Comparison of ENCODE assay signal across 11 cellular contexts in genomic region chr9:113558632-113559502, GRCh38.
DNase-seq lines count a peak whose midpoint lies in the region; ATAC-seq and TF ChIP-seq lines count a peak whose summit lies in the region.
"Had no signal": no experiment of that assay in that cellular context is flagged by ENCODE, and none has a peak within 500 bp of the region (broad histone marks: within the 10 kb centered on the region; RNA-seq: fewer than 3 reads in every experiment).

No MANE protein-coding gene starts in this region.

- H3K27me3 ChIP-seq in adipocyte (replicated peaks; ENCODE audit: control insufficient read depth, insufficient read depth, low read length), result no peaks in the 10 kb centered on the region
- no peaks in the 10 kb centered on the region for H3K27me3 ChIP-seq in heart left ventricle

- no peaks in the 10 kb centered on the region for H3K36me3 ChIP-seq in adipocyte (ENCODE audit: control insufficient read depth, insufficient read depth, low read length, severe bottlenecking)
- H3K36me3 ChIP-seq in heart left ventricle, result peaks cover 0 to 4% (median 0%) of the 10 kb centered on the region in 9 donors

- WGBS in heart left ventricle, 4 donors, result 7 to 45% (median 12%) methylated on average over 2 to 7 of the region's 7 CpGs

- intact Hi-C loops in heart left ventricle (cut with DNase I), result no loop called here

- no peak overlapping the region for H3K4me3 ChIP-seq in adipocyte (ENCODE audit: low read length)
- no peak overlapping the region for H3K4me3 ChIP-seq in heart left ventricle
- H3K4me3 ChIP-seq: skin epidermis had no signal

- peaks cover 34% of the 10 kb centered on the region for H3K4me1 ChIP-seq in adipocyte (ENCODE audit: control insufficient read depth, insufficient read depth, low read length)
- H3K4me1 ChIP-seq in heart left ventricle, result peaks cover 5 to 60% (median 46%) of the 10 kb centered on the region in 12 donors

- peak overlapping the region; percentile 67 to 95 (median 78) for H3K27ac ChIP-seq in heart left ventricle
- H3K27ac ChIP-seq: skin epidermis had no signal

- no peak for TF ChIP-seq CTCF in heart left ventricle (IDR thresholded peaks at IDR 0.05)

- H3K9ac ChIP-seq in adipocyte (ENCODE audit: low read length), result no peak overlapping the region

- ATAC-seq in heart left ventricle (peak; percentile 96 to 98 (median 97)), HG02970 (IDR thresholded peaks at IDR 0.05; ENCODE audit: low FRiP score, unreplicated experiment) (no peak), GM21360 (IDR thresholded peaks at IDR 0.05; ENCODE audit: unreplicated experiment) (no peak)

- TF ChIP-seq POLR2A in heart left ventricle (IDR thresholded peaks at IDR 0.05), result no peak

- H3K9me3 ChIP-seq in adipocyte (ENCODE audit: control insufficient read depth, low read length) (no peaks in the 10 kb centered on the region), heart left ventricle (no peaks in the 10 kb centered on the region)

- DNase-seq in ELR (ENCODE audit: low read depth), result peak; percentile 30
- DNase-seq in adipocyte (ENCODE audit: low read depth), result peak; percentile 69
- peak; percentile 88 to 97 (median 90) for DNase-seq in heart left ventricle
- peak; percentile 88 for DNase-seq in renal cortical epithelial cell (ENCODE audit: low read depth)
- DNase-seq in SW 1271 (lab: John Stamatoyannopoulos, UW), result no peak
- DNase-seq in Kasumi-1 (lab: John Stamatoyannopoulos, UW), result no peak
- DNase-seq: activated B cell treated with CpG ODN at 0.5 μM for 24 hours; effector CD8-positive, alpha-beta T cell had no signal

Comparison
In these comparisons a context has a peak if more than half of its experiments do, and no peak if none do; other contexts are left out.
1. DNase-seq: peak in ELR (single experiment), adipocyte (single experiment), heart left ventricle (5 of 5) and renal cortical epithelial cell (single experiment); none in SW 1271 (0 of 2) and Kasumi-1 (0 of 2).
2. ATAC-seq: peak in heart left ventricle (4 of 4); none in HG02970 (single experiment) and GM21360 (single experiment).